ENCODE assay signal across 9 cellular contexts in the genomic region with DNA sequence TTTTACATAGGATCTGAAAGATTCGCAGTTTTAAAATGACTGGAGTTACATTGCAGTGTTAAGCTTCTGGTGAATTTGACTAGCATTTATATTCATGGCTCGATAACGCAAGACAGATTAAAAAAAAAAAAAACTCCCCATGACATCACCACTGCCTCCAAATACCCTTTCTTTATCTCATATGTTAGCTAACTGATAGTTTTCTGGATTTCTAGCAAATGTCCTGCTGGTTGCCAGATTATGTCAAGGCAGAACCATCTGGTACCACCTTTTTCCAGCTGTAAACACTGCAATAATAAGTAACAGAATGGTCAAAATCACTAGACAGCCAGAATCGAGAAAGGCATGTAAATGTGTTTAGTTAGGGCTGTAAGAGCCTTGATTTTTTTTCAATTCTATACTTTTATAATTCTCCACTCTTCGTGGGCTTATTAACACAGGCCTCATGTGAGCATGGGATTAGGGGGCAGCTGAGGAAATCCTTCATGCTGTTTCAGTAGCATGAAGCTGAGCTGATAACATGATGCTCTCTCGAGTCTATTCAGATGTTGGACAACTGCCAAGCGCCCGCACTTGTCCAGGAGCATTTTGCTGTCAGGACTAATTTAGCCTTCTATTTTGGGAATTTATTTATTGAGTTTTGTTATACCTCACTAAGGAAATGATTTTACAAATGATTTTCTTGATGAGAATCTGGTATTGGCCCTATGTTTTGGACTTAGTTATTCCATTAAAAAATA.
DNase-seq lines count a peak whose midpoint lies in the region; ATAC-seq and TF ChIP-seq lines count a peak whose summit lies in the region.
"Had no signal": no experiment of that assay in that cellular context is flagged by ENCODE, and none has a peak within 500 bp of the region (broad histone marks: within the 10 kb centered on the region; RNA-seq: fewer than 3 reads in every experiment).

No MANE protein-coding gene starts in this region.

- H3K4me3 Mint-ChIP-seq in HFFc6, result no peak overlapping the region
- no peak overlapping the region for H3K4me3 Mint-ChIP-seq in CD4-positive, alpha-beta T cell
- no peak overlapping the region for H3K4me3 Mint-ChIP-seq in stimulated activated memory B cell treated with anti-CD40 and anti-IgM and Interleukin-4, amounts not matched to agents 10 μg/mL and 1 μg/mL and 100 μg/mL, for 72 hours
- H3K4me3 Mint-ChIP-seq in stimulated activated naive CD8-positive, alpha-beta T cell treated with anti-CD3 and anti-CD28 coated beads, Interleukin-15, amount 100 ng/mL, for 72 hours, result no peak overlapping the region

- POLR2A ChIA-PET in CD4-positive, alpha-beta T cell (lab: Charles Lee), result interaction anchor here (0.9 kb wide), 1 partner anchor 221 kb away, joined by 3 read pairs; no protein-coding TSS in a partner anchor

- intact Hi-C loops in left cardiac atrium (cut with DNase I), result loop anchor here in 1 of 2 donors (5.0 kb wide), 1 partner anchor 209 kb away; a partner anchor contains a TSS
- intact Hi-C loops in CD4-positive, alpha-beta T cell (cut with DNase I, micrococcal nuclease), result loop anchor here in 1 of 2 experiments (5.0 kb wide), 1 partner anchor 144 kb away; no protein-coding TSS in a partner anchor

- H3K9me3 ChIP-seq in CD4-positive, alpha-beta T cell (ENCODE audit: control insufficient read depth, low read length), result no peaks in the 10 kb centered on the region

- no peak for TF ChIP-seq CTCF in HFFc6 (IDR thresholded peaks at IDR 0.05)
- no peak for TF ChIP-seq CTCF in CD4-positive, alpha-beta T cell (IDR thresholded peaks at IDR 0.05)

- DNase-seq in COLO668 (lab: John Stamatoyannopoulos, UW; ENCODE audit: unreplicated experiment) (peak; percentile 75), NCI-H1930 (lab: John Stamatoyannopoulos, UW) (peak; percentile 40 to 74), RPMI8226 (peak; percentile 47), left cardiac atrium (peak; percentile 79), HFFc6 (no peak)
- no peak for DNase-seq in CD4-positive, alpha-beta T cell
- no peak for DNase-seq in stimulated activated naive CD8-positive, alpha-beta T cell treated with anti-CD3 and anti-CD28 coated beads, Interleukin-15, amount 100 ng/mL, for 72 hours
- DNase-seq: activated effector memory CD4-positive, alpha-beta T cell treated with Interleukin-2 at 50 U/mL for 16 hours had no signal

- H3K27ac Mint-ChIP-seq in HFFc6, result no peak overlapping the region
- H3K27ac Mint-ChIP-seq in CD4-positive, alpha-beta T cell, result no peak overlapping the region
- H3K27ac Mint-ChIP-seq in stimulated activated memory B cell treated with anti-CD40 and anti-IgM and Interleukin-4, amounts not matched to agents 10 μg/mL and 1 μg/mL and 100 μg/mL, for 72 hours, result no peak overlapping the region
- H3K27ac Mint-ChIP-seq in stimulated activated naive CD8-positive, alpha-beta T cell treated with anti-CD3 and anti-CD28 coated beads, Interleukin-15, amount 100 ng/mL, for 72 hours, result no peak overlapping the region

- no peaks in the 10 kb centered on the region for H3K27me3 Mint-ChIP-seq in HFFc6 (ENCODE audit: insufficient read depth)
- no peaks in the 10 kb centered on the region for H3K27me3 Mint-ChIP-seq in CD4-positive, alpha-beta T cell
- H3K27me3 Mint-ChIP-seq in stimulated activated memory B cell treated with anti-CD40 and anti-IgM and Interleukin-4, amounts not matched to agents 10 μg/mL and 1 μg/mL and 100 μg/mL, for 72 hours, result no peaks in the 10 kb centered on the region
- no peaks in the 10 kb centered on the region for H3K27me3 Mint-ChIP-seq in stimulated activated naive CD8-positive, alpha-beta T cell treated with anti-CD3 and anti-CD28 coated beads, Interleukin-15, amount 100 ng/mL, for 72 hours

- CTCF ChIA-PET in CD4-positive, alpha-beta T cell (lab: Charles Lee), result no interaction called here

- H3K36me3 Mint-ChIP-seq in HFFc6 (ENCODE audit: low read depth), result 0 out of 2 replicates have a peak, but pooled peaks cover 2% of the 10 kb centered on the region
- H3K36me3 Mint-ChIP-seq in CD4-positive, alpha-beta T cell (ENCODE audit: low read depth), result peaks cover 22% of the 10 kb centered on the region
- H3K36me3 Mint-ChIP-seq in stimulated activated memory B cell treated with anti-CD40 and anti-IgM and Interleukin-4, amounts not matched to agents 10 μg/mL and 1 μg/mL and 100 μg/mL, for 72 hours, result no peaks in the 10 kb centered on the region

- H3K4me1 Mint-ChIP-seq in HFFc6 (ENCODE audit: low read depth), result peaks cover 34% of the 10 kb centered on the region
- peaks cover 8% of the 10 kb centered on the region for H3K4me1 Mint-ChIP-seq in CD4-positive, alpha-beta T cell (ENCODE audit: low read depth)
- H3K4me1 Mint-ChIP-seq in stimulated activated memory B cell treated with anti-CD40 and anti-IgM and Interleukin-4, amounts not matched to agents 10 μg/mL and 1 μg/mL and 100 μg/mL, for 72 hours, result peaks cover 9% of the 10 kb centered on the region
- H3K4me1 Mint-ChIP-seq in stimulated activated naive CD8-positive, alpha-beta T cell treated with anti-CD3 and anti-CD28 coated beads, Interleukin-15, amount 100 ng/mL, for 72 hours, result peaks cover 10% of the 10 kb centered on the region

- no peaks in the 10 kb centered on the region for H3K9me3 Mint-ChIP-seq in HFFc6
- no peaks in the 10 kb centered on the region for H3K9me3 Mint-ChIP-seq in CD4-positive, alpha-beta T cell
- no peaks in the 10 kb centered on the region for H3K9me3 Mint-ChIP-seq in stimulated activated memory B cell treated with anti-CD40 and anti-IgM and Interleukin-4, amounts not matched to agents 10 μg/mL and 1 μg/mL and 100 μg/mL, for 72 hours
- no peaks in the 10 kb centered on the region for H3K9me3 Mint-ChIP-seq in stimulated activated naive CD8-positive, alpha-beta T cell treated with anti-CD3 and anti-CD28 coated beads, Interleukin-15, amount 100 ng/mL, for 72 hours

- no peaks in the 10 kb centered on the region for H3K27me3 ChIP-seq in CD4-positive, alpha-beta T cell (ENCODE audit: control insufficient read depth, insufficient read depth, low read length)

- no peak overlapping the region for H3K27ac ChIP-seq in CD4-positive, alpha-beta T cell (ENCODE audit: low read depth, low read length)

- peak; percentile 63 to 68 for ATAC-seq in left cardiac atrium
- no peak for ATAC-seq in CD4-positive, alpha-beta T cell (ENCODE audit: poor library complexity)
- no peak for ATAC-seq in stimulated activated memory B cell treated with anti-CD40 and anti-IgM and Interleukin-4, amounts not matched to agents 10 μg/mL and 1 μg/mL and 100 μg/mL, for 72 hours
- ATAC-seq in stimulated activated naive CD8-positive, alpha-beta T cell treated with anti-CD3 and anti-CD28 coated beads, Interleukin-15, amount 100 ng/mL, for 72 hours, result no peak

Comparison
In these comparisons a context has a peak if more than half of its experiments do, and no peak if none do; other contexts are left out.
1. DNase-seq: peak in COLO668 (single experiment), NCI-H1930 (2 of 2), RPMI8226 (single experiment) and left cardiac atrium (single experiment); none in HFFc6 (single experiment), CD4-positive, alpha-beta T cell (0 of 10) and stimulated activated naive CD8-positive, alpha-beta T cell treated with anti-CD3 and anti-CD28 coated beads, Interleukin-15, amount 100 ng/mL, for 72 hours (0 of 2).
2. ATAC-seq: peak in left cardiac atrium (2 of 2); none in CD4-positive, alpha-beta T cell (single experiment), stimulated activated memory B cell treated with anti-CD40 and anti-IgM and Interleukin-4, amounts not matched to agents 10 μg/mL and 1 μg/mL and 100 μg/mL, for 72 hours (single experiment) and stimulated activated naive CD8-positive, alpha-beta T cell treated with anti-CD3 and anti-CD28 coated beads, Interleukin-15, amount 100 ng/mL, for 72 hours (single experiment).